ENCODE assay signal across 22 cellular contexts in genomic region chr12:71771069-71771468, GRCh38. TPM values are rescaled to one million over a fixed set of nuclear protein-coding genes. Genes with fewer than 3 reads are reported as not detected.
DNase-seq lines count a peak whose midpoint lies in the region; ATAC-seq, FAIRE-seq and TF ChIP-seq lines count a peak whose summit lies in the region.
"Had no signal": no experiment of that assay in that cellular context is flagged by ENCODE, and none has a peak within 500 bp of the region (broad histone marks: within the 10 kb centered on the region; RNA-seq: fewer than 3 reads in every experiment).

No MANE protein-coding gene starts in this region.

- H3K9me3 ChIP-seq in breast epithelium = no peaks in the 10 kb centered on the region
- H3K9me3 ChIP-seq: BE2C, SJCRH30 had no signal

- no peaks in the 10 kb centered on the region for H3K27me3 Mint-ChIP-seq in MCF 10A (ENCODE audit: insufficient read depth, unreplicated experiment)
- no peaks in the 10 kb centered on the region for H3K27me3 Mint-ChIP-seq in activated T-cell treated with anti-CD3 and anti-CD28 coated beads, Interleukin-2, amount 50 U/mL, for 4 hours (ENCODE audit: low read depth)
- H3K27me3 Mint-ChIP-seq: CD4-positive, alpha-beta memory T cell had no signal

- TF ChIP-seq POLR2A in breast epithelium (IDR thresholded peaks at IDR 0.05) = no peak

- H3K36me3 ChIP-seq in breast epithelium = no peaks in the 10 kb centered on the region

- peak overlapping the region in 1 of 2 donors; percentile 63 for H3K27ac ChIP-seq in breast epithelium
- H3K27ac ChIP-seq: HL-60, KMS-11, SJCRH30 had no signal

- DNase-seq in MCF 10A (ENCODE audit: unreplicated experiment) (no peak), breast epithelium (ENCODE audit: low spot score in 2 of 2) (no peak), kidney tubule cell (ENCODE audit: low spot score) (peak; percentile 55), cerebellar cortex (ENCODE audit: low spot score) (no peak)
- DNase-seq in activated CD4-positive, alpha-beta T cell treated with anti-CD3 and anti-CD28 coated beads, Interleukin-2, amount 50 U/mL, for 48 hours = no peak
- DNase-seq in activated T-cell treated with anti-CD3 and anti-CD28 coated beads, Interleukin-2, amount 50 U/mL, for 4 hours = no peak
- DNase-seq: 8988T; BE2C; CD4-positive, alpha-beta memory T cell; DMS53; GOT3; NCI-H1436; NCI-H1930; NCI-H345; NCI-H524 treated with DMSO at 0.1 percent for 48 hours; SJCRH30 had no signal

- FAIRE-seq in endometrium (lab: Jason Lieb, UNC) = peak; percentile 86
- FAIRE-seq: GM12891, GM19239 had no signal

- CTCF ChIA-PET in MCF 10A (lab: Yijun Ruan, JAX) = interaction anchor here (1.2 to 1.9 kb wide), 2 partner anchors 9 to 23 kb away, joined by 3 to 16 read pairs; no protein-coding TSS in a partner anchor

- H3K4me1 Mint-ChIP-seq in MCF 10A (ENCODE audit: insufficient read depth, unreplicated experiment) = peaks cover 19% of the 10 kb centered on the region
- peaks cover 27% of the 10 kb centered on the region for H3K4me1 Mint-ChIP-seq in activated T-cell treated with anti-CD3 and anti-CD28 coated beads, Interleukin-2, amount 50 U/mL, for 4 hours (ENCODE audit: low read depth)

- H3K4me3 ChIP-seq in breast epithelium = no peak overlapping the region
- H3K4me3 ChIP-seq: SJCRH30 had no signal

- ATAC-seq in activated T-cell treated with anti-CD3 and anti-CD28 coated beads, Interleukin-2, amount 50 U/mL, for 4 hours = no peak
- ATAC-seq in HG02642 (IDR thresholded peaks at IDR 0.05; ENCODE audit: poor library complexity, unreplicated experiment) = no peak

- H3K27me3 ChIP-seq in breast epithelium = no peaks in the 10 kb centered on the region
- H3K27me3 ChIP-seq: BE2C, SJCRH30 had no signal

- peaks cover 40% of the 10 kb centered on the region for H3K36me3 Mint-ChIP-seq in MCF 10A (ENCODE audit: insufficient read depth, unreplicated experiment)
- H3K36me3 Mint-ChIP-seq in activated T-cell treated with anti-CD3 and anti-CD28 coated beads, Interleukin-2, amount 50 U/mL, for 4 hours (ENCODE audit: insufficient read depth) = peaks cover 31% of the 10 kb centered on the region

- H3K27ac Mint-ChIP-seq in MCF 10A (ENCODE audit: low read depth, unreplicated experiment) = no peak overlapping the region

- no peaks in the 10 kb centered on the region for H3K9me3 Mint-ChIP-seq in MCF 10A (ENCODE audit: unreplicated experiment)
- H3K9me3 Mint-ChIP-seq in activated T-cell treated with anti-CD3 and anti-CD28 coated beads, Interleukin-2, amount 50 U/mL, for 4 hours = no peaks in the 10 kb centered on the region
- H3K9me3 Mint-ChIP-seq: CD4-positive, alpha-beta memory T cell had no signal

- H3K4me1 ChIP-seq in breast epithelium = no peaks in the 10 kb centered on the region
- H3K4me1 ChIP-seq: BE2C, SJCRH30 had no signal

- POLR2A ChIA-PET in MCF 10A (lab: Yijun Ruan, JAX) = no interaction called here

- H3K4me3 Mint-ChIP-seq in MCF 10A (ENCODE audit: unreplicated experiment) = no peak overlapping the region
- H3K4me3 Mint-ChIP-seq in activated T-cell treated with anti-CD3 and anti-CD28 coated beads, Interleukin-2, amount 50 U/mL, for 4 hours = no peak overlapping the region
- H3K4me3 Mint-ChIP-seq: CD4-positive, alpha-beta memory T cell had no signal

- TF ChIP-seq CTCF in MCF 10A (IDR thresholded peaks at IDR 0.05; ENCODE audit: unreplicated experiment) (no peak), breast epithelium (IDR thresholded peaks at IDR 0.05) (no peak)

- TSS peak; percentile 4 for BruUV-seq in MCF 10A (replicated peaks; lab: Mats Ljungman, UMichigan)

- intact Hi-C loops in MCF 10A (cut with micrococcal nuclease) (no loop called here), breast epithelium (cut with DNase I; ENCODE audit: low total_unique reads) (no loop called here)

RNA-seq across cellular contexts. Expression of gene RAB21, which starts 16.4 kb away (rescaled TPM):
- total RNA-seq in MCF 10A (2022) (86.4 and 88.0 TPM in 2 replicates), breast epithelium (10 to 100 TPM; 22.1 to 26.9 (median 22.6) TPM)
- total RNA-seq in activated T-cell treated with anti-CD3 and anti-CD28 coated beads, Interleukin-2, amount 50 U/mL, for 4 hours = 10 to 100 TPM; 90.5 to 97.5 (median 92.4) TPM
